ENCODE assay signal across 22 cellular contexts in genomic region chr6:74798302-74798701, GRCh38.
DNase-seq lines count a peak whose midpoint lies in the region; ATAC-seq, FAIRE-seq and TF ChIP-seq lines count a peak whose summit lies in the region.
"Had no signal": no experiment of that assay in that cellular context is flagged by ENCODE, and none has a peak within 500 bp of the region (broad histone marks: within the 10 kb centered on the region; RNA-seq: fewer than 3 reads in every experiment).

No MANE protein-coding gene starts in this region.

- TF ChIP-seq EP300 in GM12878 (IDR thresholded peaks at IDR 0.05; ENCODE audit: borderline replicate concordance in 1 of 2, control insufficient read depth in 1 of 2, low read depth in 2 of 2, low read length in 2 of 2), result no peak

- ATAC-seq in GM12878, result no peak
- ATAC-seq in aorta (ENCODE audit: low FRiP score), result no peak
- no peak for ATAC-seq in activated CD4-positive, CD25-positive, alpha-beta regulatory T cell treated with anti-CD3 and anti-CD28 coated beads, Interleukin-2, amount 50 U/mL, for 24 hours
- ATAC-seq: A549; CD8-positive, alpha-beta T cell; HepG2 had no signal

- H3K4me3 Mint-ChIP-seq in activated T-helper 2 cell treated with anti-CD3 and anti-CD28 coated beads, Interferon-gamma antibody, Interleukin-2, Interleukin-4, amounts not matched to agents 10 μg/mL and 5 μg/mL and 100 μg/mL, durations not matched to agents 14 hours and 24 hours and 36 hours (ENCODE audit: low read depth), result no peak overlapping the region
- H3K4me3 Mint-ChIP-seq: CD14-positive monocyte; CD8-positive, alpha-beta T cell; HFFc6 had no signal

- BruUV-seq in PC-9 (replicated peaks; lab: Mats Ljungman, UMichigan) (no TSS peak), GM12878 (replicated peaks; lab: Mats Ljungman, UMichigan) (no TSS peak)

- H3K36me3 Mint-ChIP-seq in activated T-helper 2 cell treated with anti-CD3 and anti-CD28 coated beads, Interferon-gamma antibody, Interleukin-2, Interleukin-4, amounts not matched to agents 10 μg/mL and 5 μg/mL and 100 μg/mL, durations not matched to agents 14 hours and 24 hours and 36 hours (ENCODE audit: low read depth), result no peaks in the 10 kb centered on the region
- H3K36me3 Mint-ChIP-seq: CD14-positive monocyte; CD8-positive, alpha-beta T cell had no signal

- SMC1A ChIA-PET in GM12878 (lab: Charles Lee; ENCODE audit: uncharacterized antibody, unreplicated experiment), result no interaction called here

- H3K36me3 ChIP-seq in PC-9 (ENCODE audit: low read depth), result no peaks in the 10 kb centered on the region
- no peaks in the 10 kb centered on the region for H3K36me3 ChIP-seq in GM12878 (ENCODE audit: control insufficient read depth in 2 of 2, insufficient read depth in 2 of 2, low read length in 1 of 2)
- H3K36me3 ChIP-seq in aorta (ENCODE audit: control insufficient read depth in 1 of 2, insufficient read depth in 2 of 2, low read length in 1 of 2), result no peaks in the 10 kb centered on the region
- H3K36me3 ChIP-seq: BE2C had no signal

- no peak for TF ChIP-seq RAD21 in GM12878 (IDR thresholded peaks at IDR 0.05; ENCODE audit: insufficient read depth, low read depth, low read length)

- H3K27me3 ChIP-seq in PC-9 (ENCODE audit: insufficient read depth, low read depth) (no peaks in the 10 kb centered on the region), GM12878 (replicated peaks in 1 of 2; ENCODE audit: control insufficient read depth in 2 of 2, insufficient read depth in 2 of 2, low read length in 1 of 2) (no peaks in the 10 kb centered on the region), aorta (ENCODE audit: control insufficient read depth in 1 of 2, insufficient read depth in 2 of 2, low read length in 1 of 2) (no peaks in the 10 kb centered on the region)
- H3K27me3 ChIP-seq: BE2C had no signal

- H3K9me2 ChIP-seq in PC-9 (ENCODE audit: insufficient read depth), result no peaks in the 10 kb centered on the region

- peak; percentile 39 to 65 for DNase-seq in Kasumi-1 (lab: John Stamatoyannopoulos, UW)
- peak; percentile 31 for DNase-seq in NB4 (ENCODE audit: low read depth)
- DNase-seq in PC-9, result no peak
- no peak for DNase-seq in GM12878 (ENCODE audit: low read depth, low spot score)
- no peak for DNase-seq in aorta
- no peak for DNase-seq in activated T-helper 2 cell treated with anti-CD3 and anti-CD28 coated beads, Interferon-gamma antibody, Interleukin-2, Interleukin-4, amounts not matched to agents 10 μg/mL and 5 μg/mL and 100 μg/mL, durations not matched to agents 14 hours and 24 hours and 36 hours (ENCODE audit: low spot score)
- DNase-seq: BE2C; CD8-positive, alpha-beta T cell; COR-L47; DMS153; DMS79 treated with DMSO at 0.1 percent for 48 hours; EL; HCEC 1CT; HFFc6 had no signal

- TF ChIP-seq CTCF in NB4 (IDR thresholded peaks at IDR 0.05; ENCODE audit: low read depth, low read length) (no peak), PC-9 (conservative IDR thresholded peaks at IDR 0.05) (no peak), GM12878 (IDR thresholded peaks at IDR 0.05 in 2 of 3, conservative IDR thresholded peaks at IDR 0.05 in 1 of 3; ENCODE audit: control insufficient read depth in 2 of 3, extremely low read depth in 1 of 3, insufficient read depth in 1 of 3, low read depth in 3 of 3, low read length in 3 of 3) (no peak)

- H3K4me2 ChIP-seq in PC-9, result no peak overlapping the region
- no peak overlapping the region for H3K4me2 ChIP-seq in GM12878 (ENCODE audit: control insufficient read depth, insufficient read depth)
- H3K4me2 ChIP-seq: A549 had no signal

- H4K20me1 ChIP-seq in PC-9 (ENCODE audit: insufficient read depth), result no peaks in the 10 kb centered on the region
- no peaks in the 10 kb centered on the region for H4K20me1 ChIP-seq in GM12878 (ENCODE audit: control insufficient read depth, insufficient read depth)

- no peak overlapping the region for H3K27ac Mint-ChIP-seq in activated T-helper 2 cell treated with anti-CD3 and anti-CD28 coated beads, Interferon-gamma antibody, Interleukin-2, Interleukin-4, amounts not matched to agents 10 μg/mL and 5 μg/mL and 100 μg/mL, durations not matched to agents 14 hours and 24 hours and 36 hours
- H3K27ac Mint-ChIP-seq: CD14-positive monocyte; CD8-positive, alpha-beta T cell; HFFc6 had no signal

- intact Hi-C loops in PC-9 (cut with micrococcal nuclease; ENCODE audit: unreplicated experiment), result no loop called here
- intact Hi-C loops in GM12878 (cut with micrococcal nuclease; ENCODE audit: unreplicated experiment), result no loop called here
- intact Hi-C loops in aorta (cut with DNase I), result no loop called here
- intact Hi-C loops in activated T-helper 2 cell treated with anti-CD3 and anti-CD28 coated beads, Interferon-gamma antibody, Interleukin-2, Interleukin-4, amounts not matched to agents 10 μg/mL and 5 μg/mL and 100 μg/mL, durations not matched to agents 14 hours and 24 hours and 36 hours (cut with micrococcal nuclease), result no loop called here

- no peak overlapping the region for H3K9ac ChIP-seq in GM12878 (ENCODE audit: control insufficient read depth, insufficient read depth, low read length)

- CTCF ChIA-PET in PC-9 (lab: Charles Lee) (no interaction called here), GM12878 (lab: Yijun Ruan, JAX) (no interaction called here)

- no peak overlapping the region for H3K27ac ChIP-seq in PC-9
- H3K27ac ChIP-seq in GM12878 (ENCODE audit: control insufficient read depth, insufficient read depth), result no peak overlapping the region
- H3K27ac ChIP-seq in aorta (ENCODE audit: low read depth in 1 of 2, low read length in 2 of 2), result no peak overlapping the region
- H3K27ac ChIP-seq: A549 had no signal

- TF ChIP-seq POLR2A in NB4 (IDR thresholded peaks at IDR 0.05; ENCODE audit: extremely low read depth, insufficient read length) (no peak), GM12878 (IDR thresholded peaks at IDR 0.05; ENCODE audit: low read depth, low read length) (no peak)

- H3K4me3 ChIP-seq in NB4 (ENCODE audit: low read depth, low read length) (no peak overlapping the region), PC-9 (no peak overlapping the region), GM12878 (no peak overlapping the region), aorta (ENCODE audit: low read length in 2 of 2) (no peak overlapping the region)
- H3K4me3 ChIP-seq: A549 had no signal

- FAIRE-seq in GM12878 (lab: Jason Lieb, UNC), result no peak
- FAIRE-seq: A549, D721Med, G401.6, GM19239, HepG2, HTR-8/SVneo had no signal

- RAD21 ChIA-PET in GM12878 (lab: Charles Lee; ENCODE audit: unreplicated experiment), result no interaction called here

- no peaks in the 10 kb centered on the region for H3K4me1 Mint-ChIP-seq in activated T-helper 2 cell treated with anti-CD3 and anti-CD28 coated beads, Interferon-gamma antibody, Interleukin-2, Interleukin-4, amounts not matched to agents 10 μg/mL and 5 μg/mL and 100 μg/mL, durations not matched to agents 14 hours and 24 hours and 36 hours (ENCODE audit: low read depth)
- H3K4me1 Mint-ChIP-seq: CD14-positive monocyte had no signal

- H3K9me3 ChIP-seq in PC-9 (ENCODE audit: insufficient read depth, low read depth) (no peaks in the 10 kb centered on the region), GM12878 (replicated peaks; ENCODE audit: control insufficient read depth, insufficient read depth, low read length) (no peaks in the 10 kb centered on the region), aorta (ENCODE audit: control insufficient read depth, low read length) (no peaks in the 10 kb centered on the region)
- H3K9me3 ChIP-seq: A549, BE2C had no signal

- POLR2A ChIA-PET in PC-9 (lab: Charles Lee; ENCODE audit: unreplicated experiment), result no interaction called here
- POLR2A ChIA-PET in GM12878 (lab: Charles Lee), result no interaction called here

- no peaks in the 10 kb centered on the region for H3K79me2 ChIP-seq in PC-9 (ENCODE audit: low read depth)
- H3K79me2 ChIP-seq in GM12878 (ENCODE audit: control insufficient read depth, insufficient read depth, low read length), result no peaks in the 10 kb centered on the region

- 0% methylated on average over 1 of the region's 1 CpG for WGBS in GM12878 (ENCODE audit: insufficient coverage, insufficient replicate concordance, low lambda C conversion rate, missing lambda C conversion rate)
- WGBS in aorta, 2 donors, result 70 to 81% methylated on average over 1 of the region's 1 CpG

- H3F3A ChIP-seq in PC-9 (ENCODE audit: insufficient read depth, low read depth), result no peaks in the 10 kb centered on the region

- in situ Hi-C loops in GM12878 (cut with MboI), result no loop called here

- H2AFZ ChIP-seq in PC-9, result peak overlapping the region; percentile 48; the same call in 1 of the 2 replicates
- H2AFZ ChIP-seq in GM12878 (ENCODE audit: control insufficient read depth, low read depth, low read length), result no peak overlapping the region

- H3K4me1 ChIP-seq in PC-9 (replicated peaks; ENCODE audit: insufficient read depth) (no peaks in the 10 kb centered on the region), GM12878 (ENCODE audit: control insufficient read depth, insufficient read depth, low read length) (no peaks in the 10 kb centered on the region), aorta (ENCODE audit: control insufficient read depth in 1 of 2, insufficient read depth in 2 of 2, low read length in 2 of 2) (no peaks in the 10 kb centered on the region)
- H3K4me1 ChIP-seq: A549, BE2C had no signal

- H3K9me3 Mint-ChIP-seq in activated T-helper 2 cell treated with anti-CD3 and anti-CD28 coated beads, Interferon-gamma antibody, Interleukin-2, Interleukin-4, amounts not matched to agents 10 μg/mL and 5 μg/mL and 100 μg/mL, durations not matched to agents 14 hours and 24 hours and 36 hours, result peaks cover 22% of the 10 kb centered on the region

- no peaks in the 10 kb centered on the region for H3K27me3 Mint-ChIP-seq in activated T-helper 2 cell treated with anti-CD3 and anti-CD28 coated beads, Interferon-gamma antibody, Interleukin-2, Interleukin-4, amounts not matched to agents 10 μg/mL and 5 μg/mL and 100 μg/mL, durations not matched to agents 14 hours and 24 hours and 36 hours (ENCODE audit: low read depth)

TF ChIP-seq in GM12878, 131 proteins besides CTCF, POLR2A, EP300 and RAD21:
- TF ChIP-seq SPI1 (IDR thresholded peaks at IDR 0.05; ENCODE audit: borderline replicate concordance, insufficient read depth, low read depth, low read length) (0 out of 2 replicates have a peak, but pooled peaks have one; percentile 10), ZNF24 (IDR thresholded peaks at IDR 0.05) (no peak)
TF ChIP-seq in GM12878: peak in this region for 1.

Comparison
In these comparisons a context has a peak if more than half of its experiments do, and no peak if none do; other contexts are left out.
1. DNase-seq: peak in Kasumi-1 (2 of 2) and NB4 (single experiment); none in PC-9 (0 of 2), GM12878 (single experiment), aorta (0 of 2) and activated T-helper 2 cell treated with anti-CD3 and anti-CD28 coated beads, Interferon-gamma antibody, Interleukin-2, Interleukin-4, amounts not matched to agents 10 μg/mL and 5 μg/mL and 100 μg/mL, durations not matched to agents 14 hours and 24 hours and 36 hours (single experiment).